ENCODE assay signal across 12 cellular contexts in genomic region chr12:116376354-116377193, GRCh38.
DNase-seq lines count a peak whose midpoint lies in the region; ATAC-seq and TF ChIP-seq lines count a peak whose summit lies in the region.
"Had no signal": no experiment of that assay in that cellular context is flagged by ENCODE, and none has a peak within 500 bp of the region (broad histone marks: within the 10 kb centered on the region; RNA-seq: fewer than 3 reads in every experiment).

No MANE protein-coding gene starts in this region.

- H3K27me3 ChIP-seq in Caco-2 (replicated peaks; ENCODE audit: control insufficient read depth, insufficient read depth, low read length), result no peaks in the 10 kb centered on the region

- H3K27ac Mint-ChIP-seq in Caco-2 (ENCODE audit: unreplicated experiment), result no peak overlapping the region
- H3K27ac Mint-ChIP-seq: type B pancreatic cell had no signal

- H3K9me3 ChIP-seq in Caco-2, result no peaks in the 10 kb centered on the region

- no peak overlapping the region for H3K4me3 ChIP-seq in Caco-2 (ENCODE audit: low read depth, low read length)
- H3K4me3 ChIP-seq: lung had no signal

- intact Hi-C loops in Caco-2 (cut with micrococcal nuclease; ENCODE audit: unreplicated experiment), result no loop called here

- H3K4me1 ChIP-seq in Caco-2, result peaks cover 39% of the 10 kb centered on the region

- CTCF ChIA-PET in Caco-2 (lab: Charles Lee), result interaction anchor here (0.6 kb wide), 1 partner anchor 12 kb away, joined by 3 read pairs; no protein-coding TSS in a partner anchor

- no peak overlapping the region for H3K4me3 Mint-ChIP-seq in Caco-2 (ENCODE audit: unreplicated experiment)

- DNase-seq in DMS53 (lab: John Stamatoyannopoulos, UW), result peak; percentile 71
- peak; percentile 62 for DNase-seq in LHCN-M2 (ENCODE audit: low read depth)
- peak; percentile 75 for DNase-seq in iris pigment epithelial cell (ENCODE audit: low read depth)
- no peak for DNase-seq in Caco-2
- DNase-seq in COLO829 (ENCODE audit: low spot score), result no peak
- DNase-seq: activated CD4-positive, alpha-beta T cell treated with anti-CD3 and anti-CD28 coated beads, Interleukin-2, amount 50 U/mL, for 48 hours; cortex of kidney had no signal

- ATAC-seq in SK-N-SH treated with all-trans-retinoic acid at 6 μM for 48 hours (peak; percentile 55), HG02610 (IDR thresholded peaks at IDR 0.05; ENCODE audit: unreplicated experiment) (no peak), GM21447 (IDR thresholded peaks at IDR 0.05; ENCODE audit: unreplicated experiment) (no peak)

- no peaks in the 10 kb centered on the region for H3K36me3 ChIP-seq in Caco-2 (ENCODE audit: control insufficient read depth, insufficient read depth, low read length)

- peaks cover 28% of the 10 kb centered on the region for H3K4me1 Mint-ChIP-seq in Caco-2 (ENCODE audit: low read depth, unreplicated experiment)

- POLR2A ChIA-PET in Caco-2 (lab: Charles Lee), result interaction anchor here (1.0 kb wide), 1 partner anchor 8 kb away, joined by 3 read pairs; no protein-coding TSS in a partner anchor

- H3K9me3 Mint-ChIP-seq in Caco-2 (ENCODE audit: unreplicated experiment), result peaks cover 9% of the 10 kb centered on the region
- H3K9me3 Mint-ChIP-seq: type B pancreatic cell had no signal

- H3K27me3 Mint-ChIP-seq in Caco-2 (ENCODE audit: insufficient read depth, unreplicated experiment), result no peaks in the 10 kb centered on the region

- no TSS peak for BruUV-seq in Caco-2 (replicated peaks; lab: Mats Ljungman, UMichigan)

- H3K36me3 Mint-ChIP-seq in Caco-2 (ENCODE audit: insufficient read depth, unreplicated experiment), result no peaks in the 10 kb centered on the region
- H3K36me3 Mint-ChIP-seq: type B pancreatic cell had no signal

- TF ChIP-seq CTCF in Caco-2 (IDR thresholded peaks at IDR 0.05; ENCODE audit: insufficient read depth in 1 of 2, low read depth in 1 of 2, low read length in 1 of 2, severe bottlenecking in 1 of 2, unreplicated experiment in 1 of 2), result no peak

TF ChIP-seq in SK-N-SH treated with all-trans-retinoic acid at 6 μM for 48 hours, 23 proteins besides CTCF, POLR2A, EP300 and RAD21:
- 0 out of 2 replicates have a peak, but pooled peaks have one; percentile 29 for TF ChIP-seq TSHZ2 (CRISPR knock-in tag; IDR thresholded peaks at IDR 0.05)
- TF ChIP-seq PATZ1 (CRISPR knock-in tag; IDR thresholded peaks at IDR 0.05; ENCODE audit: borderline replicate concordance), result no peak
- peak; percentile 55; the same call in 1 of the 2 replicates for TF ChIP-seq TCF4 (CRISPR knock-in tag; IDR thresholded peaks at IDR 0.05; ENCODE audit: borderline replicate concordance)
- peak; percentile 39; the same call in 1 of the 2 replicates for TF ChIP-seq CSDC2 (CRISPR knock-in tag; IDR thresholded peaks at IDR 0.05)
- TF ChIP-seq RARB (CRISPR knock-in tag; IDR thresholded peaks at IDR 0.05), result no peak
- peak; percentile 71 for TF ChIP-seq ISL1 (CRISPR knock-in tag; IDR thresholded peaks at IDR 0.05)

Comparison
In these comparisons a context has a peak if more than half of its experiments do, and no peak if none do; other contexts are left out.
1. DNase-seq: peak in DMS53 (single experiment), LHCN-M2 (single experiment) and iris pigment epithelial cell (single experiment); none in Caco-2 (0 of 2) and COLO829 (single experiment).